ENCODE assay signal across 35 cellular contexts in genomic region chr2:240635116-240635997, GRCh38. TPM values are rescaled to one million over a fixed set of nuclear protein-coding genes. Genes with fewer than 3 reads are reported as not detected.
DNase-seq lines count a peak whose midpoint lies in the region; ATAC-seq, FAIRE-seq and TF ChIP-seq lines count a peak whose summit lies in the region.
"Had no signal": no experiment of that assay in that cellular context is flagged by ENCODE, and none has a peak within 500 bp of the region (broad histone marks: within the 10 kb centered on the region; RNA-seq: fewer than 3 reads in every experiment).

No MANE protein-coding gene starts in this region.

- FAIRE-seq in H54 (lab: Jason Lieb, UNC), result no peak
- FAIRE-seq: endothelial cell of umbilical vein, G401.6 had no signal

- no peak for TF ChIP-seq POLR2A in right lobe of liver (IDR thresholded peaks at IDR 0.05)
- TF ChIP-seq POLR2A in H54 (IDR thresholded peaks at IDR 0.05; ENCODE audit: low read depth, low read length), result no peak

- H3K27me3 ChIP-seq in right lobe of liver, result no peaks in the 10 kb centered on the region
- H3K27me3 ChIP-seq: body of pancreas, hepatocyte had no signal

- no peak overlapping the region for H3K4me3 Mint-ChIP-seq in activated T-cell treated with anti-CD3 and anti-CD28 coated beads, Interleukin-2, amount 50 U/mL, for 4 hours
- no peak overlapping the region for H3K4me3 Mint-ChIP-seq in chondrocyte (ENCODE audit: unreplicated experiment)
- no peak overlapping the region for H3K4me3 Mint-ChIP-seq in stimulated activated memory B cell treated with anti-CD40 and anti-IgM and Interleukin-4, amounts not matched to agents 10 μg/mL and 1 μg/mL and 100 μg/mL, for 72 hours
- H3K4me3 Mint-ChIP-seq: activated CD4-positive, alpha-beta T cell treated with anti-CD3 and anti-CD28 coated beads for 36 hours had no signal

- H3K9me3 Mint-ChIP-seq in activated T-cell treated with anti-CD3 and anti-CD28 coated beads, Interleukin-2, amount 50 U/mL, for 4 hours, result peaks cover 11% of the 10 kb centered on the region
- peaks cover 12% of the 10 kb centered on the region for H3K9me3 Mint-ChIP-seq in chondrocyte (ENCODE audit: low read depth)
- peaks cover 20% of the 10 kb centered on the region for H3K9me3 Mint-ChIP-seq in stimulated activated memory B cell treated with anti-CD40 and anti-IgM and Interleukin-4, amounts not matched to agents 10 μg/mL and 1 μg/mL and 100 μg/mL, for 72 hours

- TF ChIP-seq CTCF in chondrocyte (IDR thresholded peaks at IDR 0.05), result no peak
- TF ChIP-seq CTCF in right lobe of liver (IDR thresholded peaks at IDR 0.05), result no peak

- no peaks in the 10 kb centered on the region for H3K4me1 ChIP-seq in right lobe of liver
- H3K4me1 ChIP-seq: body of pancreas, psoas muscle had no signal

- 33% methylated on average over 1 of the region's 6 CpGs for WGBS in right lobe of liver (ENCODE audit: insufficient coverage, low coverage, low lambda C conversion rate, missing lambda C conversion rate)

- H3K36me3 Mint-ChIP-seq in activated T-cell treated with anti-CD3 and anti-CD28 coated beads, Interleukin-2, amount 50 U/mL, for 4 hours (ENCODE audit: insufficient read depth), result peaks cover 2% of the 10 kb centered on the region
- peaks cover 4% of the 10 kb centered on the region for H3K36me3 Mint-ChIP-seq in chondrocyte (ENCODE audit: low read depth)
- peaks cover 18% of the 10 kb centered on the region for H3K36me3 Mint-ChIP-seq in stimulated activated memory B cell treated with anti-CD40 and anti-IgM and Interleukin-4, amounts not matched to agents 10 μg/mL and 1 μg/mL and 100 μg/mL, for 72 hours

- no peak overlapping the region for H3K27ac Mint-ChIP-seq in chondrocyte (ENCODE audit: unreplicated experiment)
- no peak overlapping the region for H3K27ac Mint-ChIP-seq in stimulated activated memory B cell treated with anti-CD40 and anti-IgM and Interleukin-4, amounts not matched to agents 10 μg/mL and 1 μg/mL and 100 μg/mL, for 72 hours
- H3K27ac Mint-ChIP-seq: activated CD4-positive, alpha-beta T cell treated with anti-CD3 and anti-CD28 coated beads for 36 hours had no signal

- H3K27me3 Mint-ChIP-seq in activated T-cell treated with anti-CD3 and anti-CD28 coated beads, Interleukin-2, amount 50 U/mL, for 4 hours (ENCODE audit: low read depth), result no peaks in the 10 kb centered on the region
- H3K27me3 Mint-ChIP-seq in chondrocyte (ENCODE audit: low read depth), result peaks cover 11% of the 10 kb centered on the region
- peaks cover 24% of the 10 kb centered on the region for H3K27me3 Mint-ChIP-seq in stimulated activated memory B cell treated with anti-CD40 and anti-IgM and Interleukin-4, amounts not matched to agents 10 μg/mL and 1 μg/mL and 100 μg/mL, for 72 hours
- H3K27me3 Mint-ChIP-seq: activated CD4-positive, alpha-beta T cell treated with anti-CD3 and anti-CD28 coated beads for 36 hours had no signal

- no peaks in the 10 kb centered on the region for H3K4me1 Mint-ChIP-seq in activated T-cell treated with anti-CD3 and anti-CD28 coated beads, Interleukin-2, amount 50 U/mL, for 4 hours (ENCODE audit: low read depth)
- H3K4me1 Mint-ChIP-seq in chondrocyte (ENCODE audit: low read depth), result no peaks in the 10 kb centered on the region
- H3K4me1 Mint-ChIP-seq in stimulated activated memory B cell treated with anti-CD40 and anti-IgM and Interleukin-4, amounts not matched to agents 10 μg/mL and 1 μg/mL and 100 μg/mL, for 72 hours, result no peaks in the 10 kb centered on the region
- H3K4me1 Mint-ChIP-seq: activated CD4-positive, alpha-beta T cell treated with anti-CD3 and anti-CD28 coated beads for 36 hours had no signal

- no peaks in the 10 kb centered on the region for H3K36me3 ChIP-seq in right lobe of liver

- intact Hi-C loops in right lobe of liver (cut with DNase I), result no loop called here

- no peaks in the 10 kb centered on the region for H3K9me3 ChIP-seq in right lobe of liver
- H3K9me3 ChIP-seq: body of pancreas, psoas muscle had no signal

- peak; percentile 10 for DNase-seq in activated T-cell treated with anti-CD3 and anti-CD28 coated beads, Interleukin-2, amount 50 U/mL, for 1 hour
- DNase-seq in activated T-cell treated with anti-CD3 and anti-CD28 coated beads, Interleukin-2, amount 50 U/mL, for 4 hours, result no peak
- DNase-seq in chondrocyte (ENCODE audit: low spot score) (peak; percentile 58), right lobe of liver (peak in 2 of 3 donors; percentile 38 to 40), H54 (ENCODE audit: insufficient read length, low spot score) (no peak), NCI-H1930 (lab: John Stamatoyannopoulos, UW) (no peak)
- DNase-seq: activated CD4-positive, alpha-beta T cell treated with anti-CD3 and anti-CD28 coated beads for 36 hours; activated CD8-positive, alpha-beta memory T cell treated with anti-CD3 and anti-CD28 coated beads for 24 hours; activated naive CD4-positive, alpha-beta T cell treated with Interleukin-2 at 50 U/mL for 16 hours; cerebellar nuclear complex; COR-L47; DMS79; HCEC 1CT; Karpas-422; left cardiac atrium; mesenchymal stem cell; NCI-H2029 treated with DMSO at 0.1 percent for 48 hours; NCI-H2227 treated with DMSO at 0.1 percent for 48 hours; NCI-H526; NK-92 treated with Interleukin-12 subunit alpha and Interleukin-12 subunit beta, amount 100 ng/mL, for 24 hours; stimulated activated CD4-positive, alpha-beta T cell treated with anti-CD3 and anti-CD28 coated beads, Interleukin-4, amount 100 ng/mL, for 4 hours; T-helper 2 cell had no signal

- H3K27ac ChIP-seq in right lobe of liver, result no peak overlapping the region
- H3K27ac ChIP-seq: body of pancreas, C4-2B, gastroesophageal sphincter, hepatocyte, psoas muscle had no signal

- no peak overlapping the region for H3K4me3 ChIP-seq in right lobe of liver
- H3K4me3 ChIP-seq: body of pancreas, gastroesophageal sphincter, hepatocyte, psoas muscle had no signal

- ATAC-seq in activated T-cell treated with anti-CD3 and anti-CD28 coated beads, Interleukin-2, amount 50 U/mL, for 4 hours, result no peak
- ATAC-seq in right lobe of liver (peak in 1 of 4 donors; percentile 7), GM19351 (IDR thresholded peaks at IDR 0.05; ENCODE audit: unreplicated experiment) (no peak)
- ATAC-seq in stimulated activated memory B cell treated with anti-CD40 and anti-IgM and Interleukin-4, amounts not matched to agents 10 μg/mL and 1 μg/mL and 100 μg/mL, for 72 hours, result peak; percentile 17
- ATAC-seq: activated CD4-positive, alpha-beta T cell treated with anti-CD3 and anti-CD28 coated beads for 36 hours; body of pancreas; gastroesophageal sphincter; left cardiac atrium had no signal

RNA-seq across cellular contexts. Expression of gene GPR35, which starts 10.1 kb away (rescaled TPM):
- total RNA-seq in activated T-cell treated with anti-CD3 and anti-CD28 coated beads, Interleukin-2, amount 50 U/mL, for 4 hours, result 1 to 10 TPM; 3.0 to 3.5 (median 3.3) TPM
- 1.9 to 2.9 TPM (median 2.8 TPM) in 3 replicates for total RNA-seq in chondrocyte
- total RNA-seq in right lobe of liver, result 1 to 10 TPM in 2 of 6 experiments, under 1 TPM in 4; 0.11 to 1.2 (median 0.72) TPM

RNA-seq across cellular contexts. Expression of gene AQP12B, which starts 47.3 kb away (rescaled TPM):
- not detected for total RNA-seq in activated T-cell treated with anti-CD3 and anti-CD28 coated beads, Interleukin-2, amount 50 U/mL, for 4 hours
- total RNA-seq in chondrocyte (not detected in 3 replicates), right lobe of liver (not detected)
- total RNA-seq: A172; activated CD4-positive, alpha-beta T cell treated with anti-CD3 and anti-CD28 coated beads for 36 hours; endothelial cell of umbilical vein; fibroblast of lung; gastroesophageal sphincter; hepatocyte; left cardiac atrium; myocyte; psoas muscle; ureter had no signal

RNA-seq across cellular contexts. Expression of gene CAPN10, which starts 48.8 kb away (rescaled TPM):
- 10 to 100 TPM; 38.2 to 43.4 (median 41.1) TPM for total RNA-seq in activated T-cell treated with anti-CD3 and anti-CD28 coated beads, Interleukin-2, amount 50 U/mL, for 4 hours
- 22.0 to 29.4 TPM (median 22.7 TPM) in 3 replicates for total RNA-seq in chondrocyte
- total RNA-seq in right lobe of liver, result 10 to 100 TPM in 2 of 6 experiments, 1 to 10 TPM in 4; 7.2 to 13.8 (median 9.1) TPM

RNA-seq across cellular contexts. Expression of gene AQP12A, which starts 56.3 kb away (rescaled TPM):
- not detected for total RNA-seq in activated T-cell treated with anti-CD3 and anti-CD28 coated beads, Interleukin-2, amount 50 U/mL, for 4 hours
- not detected in 3 replicates for total RNA-seq in chondrocyte
- not detected for total RNA-seq in right lobe of liver
- total RNA-seq: A172; activated CD4-positive, alpha-beta T cell treated with anti-CD3 and anti-CD28 coated beads for 36 hours; endothelial cell of umbilical vein; fibroblast of lung; gastroesophageal sphincter; hepatocyte; left cardiac atrium; myocyte; psoas muscle; ureter had no signal

Comparison
In these comparisons a context has a peak if more than half of its experiments do, and no peak if none do; other contexts are left out.
1. DNase-seq: peak in activated T-cell treated with anti-CD3 and anti-CD28 coated beads, Interleukin-2, amount 50 U/mL, for 1 hour (single experiment), chondrocyte (single experiment) and right lobe of liver (2 of 3); none in activated T-cell treated with anti-CD3 and anti-CD28 coated beads, Interleukin-2, amount 50 U/mL, for 4 hours (single experiment), H54 (single experiment) and NCI-H1930 (0 of 2).